1 cellular context compared by ENCODE assay signal in genomic region chr9:38030658-38031057, GRCh38.
A peak's percentile ranks its signal among the peaks of the same experiment; 100 is the strongest.
TF ChIP-seq lines count a peak whose summit lies in the region.

No MANE protein-coding gene starts in this region.

TF ChIP-seq in K562, 482 proteins besides CTCF, POLR2A, EP300 and RAD21 (continues in another document):
- TF ChIP-seq RBFOX2 (IDR thresholded peaks at IDR 0.05; ENCODE audit: low read depth, low read length), result no peak
- no peak for TF ChIP-seq NCOA4 (IDR thresholded peaks at IDR 0.05; ENCODE audit: partially characterized antibody)
- peak; percentile 57 to 68 for TF ChIP-seq KDM1A (IDR thresholded peaks at IDR 0.05)
- TF ChIP-seq BCOR (IDR thresholded peaks at IDR 0.05), result peak; percentile 90
- TF ChIP-seq RCOR1 (IDR thresholded peaks at IDR 0.05; ENCODE audit: borderline replicate concordance in 1 of 2, low read depth in 2 of 2, low read length in 2 of 2), result peak in 1 of 2 experiments; percentile 62; a peak in 1 of 4 replicates
- no peak for TF ChIP-seq ZBED1 (IDR thresholded peaks at IDR 0.05)
- no peak for TF ChIP-seq E2F8 (IDR thresholded peaks at IDR 0.05; ENCODE audit: low read depth, partially characterized antibody)
- TF ChIP-seq PHF20 (IDR thresholded peaks at IDR 0.05; ENCODE audit: partially characterized antibody), result no peak
- peak; percentile 86; the same call in 1 of the 2 replicates for TF ChIP-seq ADNP (tag; IDR thresholded peaks at IDR 0.05)
- TF ChIP-seq ZFX (CRISPR knock-in tag; IDR thresholded peaks at IDR 0.05), result no peak
- no peak for TF ChIP-seq HINFP (tag; conservative IDR thresholded peaks at IDR 0.05; ENCODE audit: low read depth)
- no peak for TF ChIP-seq TCFL5 (CRISPR knock-in tag; conservative IDR thresholded peaks at IDR 0.05)
- no peak for TF ChIP-seq FOXM1 (IDR thresholded peaks at IDR 0.05; ENCODE audit: low read depth)
- no peak for TF ChIP-seq FOXM1 (CRISPR knock-in tag; IDR thresholded peaks at IDR 0.05; ENCODE audit: low read depth)
- 0 out of 2 replicates have a peak, but pooled peaks have one; percentile 40 for TF ChIP-seq PTBP1 (IDR thresholded peaks at IDR 0.05; ENCODE audit: low read depth, low read length)
- no peak for TF ChIP-seq USF2 (CRISPR knock-in tag; IDR thresholded peaks at IDR 0.05)
- no peak for TF ChIP-seq STAT6 (CRISPR knock-in tag; IDR thresholded peaks at IDR 0.05)
- TF ChIP-seq RBM39 (optimal IDR thresholded peaks at IDR 0.05; ENCODE audit: low read depth, low read length), result no peak
- TF ChIP-seq DEAF1 (CRISPR knock-in tag; IDR thresholded peaks at IDR 0.05), result no peak
- TF ChIP-seq ZNF134 (CRISPR knock-in tag; conservative IDR thresholded peaks at IDR 0.05), result no peak
- no peak for TF ChIP-seq ZNF124 (CRISPR knock-in tag; IDR thresholded peaks at IDR 0.05)
- no peak for TF ChIP-seq ZSCAN32 (CRISPR knock-in tag; IDR thresholded peaks at IDR 0.05)
- no peak for TF ChIP-seq CLOCK (CRISPR knock-in tag; IDR thresholded peaks at IDR 0.05; ENCODE audit: borderline replicate concordance)
- TF ChIP-seq TGIF2 (CRISPR knock-in tag; IDR thresholded peaks at IDR 0.05), result no peak
- no peak for TF ChIP-seq CSDE1 (IDR thresholded peaks at IDR 0.05)
- no peak for TF ChIP-seq MYNN (IDR thresholded peaks at IDR 0.05)
- TF ChIP-seq MYNN (CRISPR knock-in tag; IDR thresholded peaks at IDR 0.05), result no peak
- no peak for TF ChIP-seq CHD7 (IDR thresholded peaks at IDR 0.05; ENCODE audit: low read depth, low read length)
- no peak for TF ChIP-seq FUS (optimal IDR thresholded peaks at IDR 0.05; ENCODE audit: low read depth, low read length)
- no peak for TF ChIP-seq NRF1 (conservative IDR thresholded peaks at IDR 0.05 in 1 of 2, IDR thresholded peaks at IDR 0.05 in 1 of 2)
- peak; percentile 94 for TF ChIP-seq RBM25 (IDR thresholded peaks at IDR 0.05; ENCODE audit: low read depth, low read length, severe bottlenecking)
- TF ChIP-seq ZNF780A (CRISPR knock-in tag; IDR thresholded peaks at IDR 0.05), result no peak
- no peak for TF ChIP-seq SP1 (CRISPR knock-in tag; IDR thresholded peaks at IDR 0.05)
- no peak for TF ChIP-seq KHSRP (IDR thresholded peaks at IDR 0.05)
- TF ChIP-seq ZNF175 (CRISPR knock-in tag; IDR thresholded peaks at IDR 0.05; ENCODE audit: low read depth), result no peak
- no peak for TF ChIP-seq ZNF197 (CRISPR knock-in tag; IDR thresholded peaks at IDR 0.05; ENCODE audit: low read depth)
- TF ChIP-seq XRCC5 (IDR thresholded peaks at IDR 0.05; ENCODE audit: low read depth, low read length), result no peak
- no peak for TF ChIP-seq HNRNPLL (IDR thresholded peaks at IDR 0.05; ENCODE audit: low read depth, low read length, poor library complexity, severe bottlenecking)
- TF ChIP-seq CBX1 (IDR thresholded peaks at IDR 0.05; ENCODE audit: low read depth), result peak; percentile 58; the same call in 1 of the 2 replicates
- TF ChIP-seq BDP1 (IDR thresholded peaks at IDR 0.05; ENCODE audit: insufficient read depth, insufficient read length), result no peak
- TF ChIP-seq PCBP2 (IDR thresholded peaks at IDR 0.05; ENCODE audit: low read depth, low read length, poor library complexity, severe bottlenecking), result no peak
